ENCODE assay signal across 9 cellular contexts in genomic region chr20:63706027-63706695, GRCh38. TPM values are rescaled to one million over a fixed set of nuclear protein-coding genes. Genes with fewer than 3 reads are reported as not detected.
DNase-seq lines count a peak whose midpoint lies in the region; ATAC-seq and TF ChIP-seq lines count a peak whose summit lies in the region.
"Had no signal": no experiment of that assay in that cellular context is flagged by ENCODE, and none has a peak within 500 bp of the region (broad histone marks: within the 10 kb centered on the region; RNA-seq: fewer than 3 reads in every experiment).

No MANE protein-coding gene starts in this region.

- H3K4me3 Mint-ChIP-seq in activated naive CD8-positive, alpha-beta T cell treated with anti-CD3 and anti-CD28 coated beads, Interleukin-2, amount 50 U/mL, for 24 hours, result peak overlapping the region; percentile 89

- H3K9me3 ChIP-seq in lower lobe of right lung, result no peaks in the 10 kb centered on the region
- no peaks in the 10 kb centered on the region for H3K9me3 ChIP-seq in upper lobe of left lung
- H3K9me3 ChIP-seq: neutrophil had no signal

- no peaks in the 10 kb centered on the region for H3K27me3 ChIP-seq in lower lobe of right lung (ENCODE audit: low read depth)
- no peaks in the 10 kb centered on the region for H3K27me3 ChIP-seq in upper lobe of left lung
- H3K27me3 ChIP-seq: neutrophil had no signal

- H3K9me3 Mint-ChIP-seq in activated naive CD8-positive, alpha-beta T cell treated with anti-CD3 and anti-CD28 coated beads, Interleukin-2, amount 50 U/mL, for 24 hours, result no peaks in the 10 kb centered on the region

- H3K27me3 Mint-ChIP-seq in activated naive CD8-positive, alpha-beta T cell treated with anti-CD3 and anti-CD28 coated beads, Interleukin-2, amount 50 U/mL, for 24 hours, result no peaks in the 10 kb centered on the region

- no peak for TF ChIP-seq EP300 in upper lobe of left lung (IDR thresholded peaks at IDR 0.05)

- intact Hi-C loops in Right ventricle myocardium inferior (cut with DNase I), result no loop called here
- intact Hi-C loops in Right ventricle myocardium superior (cut with DNase I), result no loop called here
- intact Hi-C loops in lower lobe of right lung (cut with DNase I), result no loop called here

- peak; percentile 58 for DNase-seq in Right ventricle myocardium inferior (ENCODE audit: missing footprints)
- DNase-seq in Right ventricle myocardium superior, result no peak
- no peak for DNase-seq in activated naive CD8-positive, alpha-beta T cell treated with anti-CD3 and anti-CD28 coated beads, Interleukin-2, amount 50 U/mL, for 24 hours
- no peak for DNase-seq in lower lobe of right lung
- DNase-seq in upper lobe of left lung, result no peak

- H3K36me3 ChIP-seq in lower lobe of right lung (peaks cover 51% of the 10 kb centered on the region), upper lobe of left lung (peaks cover 20 to 51% (median 39%) of the 10 kb centered on the region in 4 donors)

- H3K27ac ChIP-seq in lower lobe of right lung (peak overlapping the region; percentile 95), upper lobe of left lung (peak overlapping the region; percentile 89 to 93 (median 92))

- no peak for TF ChIP-seq CTCF in lower lobe of right lung (IDR thresholded peaks at IDR 0.05)
- TF ChIP-seq CTCF in upper lobe of left lung (IDR thresholded peaks at IDR 0.05), result no peak

- TF ChIP-seq POLR2A in upper lobe of left lung (IDR thresholded peaks at IDR 0.05), result no peak

- H3K4me1 Mint-ChIP-seq in activated naive CD8-positive, alpha-beta T cell treated with anti-CD3 and anti-CD28 coated beads, Interleukin-2, amount 50 U/mL, for 24 hours, result peaks cover 36% of the 10 kb centered on the region

- ATAC-seq in Right ventricle myocardium inferior (no peak), Right ventricle myocardium superior (ENCODE audit: poor library complexity) (no peak), lower lobe of right lung (no peak), upper lobe of left lung (ENCODE audit: low FRiP score in 2 of 2) (no peak), GM21737 (IDR thresholded peaks at IDR 0.05; ENCODE audit: unreplicated experiment) (no peak), GM21576 (IDR thresholded peaks at IDR 0.05; ENCODE audit: unreplicated experiment) (no peak), GM18502 (IDR thresholded peaks at IDR 0.05; ENCODE audit: poor library complexity, unreplicated experiment) (no peak)
- no peak for ATAC-seq in activated naive CD8-positive, alpha-beta T cell treated with anti-CD3 and anti-CD28 coated beads, Interleukin-2, amount 50 U/mL, for 24 hours

- peak overlapping the region; percentile 96 for H3K4me3 ChIP-seq in lower lobe of right lung
- peak overlapping the region in 3 of 4 donors; percentile 79 to 98 (median 96) for H3K4me3 ChIP-seq in upper lobe of left lung

- peaks cover 32% of the 10 kb centered on the region for H3K4me1 ChIP-seq in lower lobe of right lung
- peaks cover 24 to 33% (median 26%) of the 10 kb centered on the region in 4 donors for H3K4me1 ChIP-seq in upper lobe of left lung

- peak overlapping the region; percentile 85 for H3K27ac Mint-ChIP-seq in activated naive CD8-positive, alpha-beta T cell treated with anti-CD3 and anti-CD28 coated beads, Interleukin-2, amount 50 U/mL, for 24 hours

- WGBS in upper lobe of left lung, 2 donors, result 78 to 84% methylated on average over 8 to 12 of the region's 12 CpGs

- H3K36me3 Mint-ChIP-seq in activated naive CD8-positive, alpha-beta T cell treated with anti-CD3 and anti-CD28 coated beads, Interleukin-2, amount 50 U/mL, for 24 hours (ENCODE audit: low read depth), result peaks cover 28% of the 10 kb centered on the region

RNA-seq across cellular contexts. Expression of gene ARFRP1, which starts 1.6 kb away (rescaled TPM):
- total RNA-seq in Right ventricle myocardium inferior (34.2 TPM), Right ventricle myocardium superior (32.2 TPM), lower lobe of right lung (44.3 TPM), upper lobe of left lung (10 to 100 TPM; 26.8 to 56.4 (median 46.3) TPM)

RNA-seq across cellular contexts. Expression of gene ZGPAT, which starts 1.7 kb away (rescaled TPM):
- total RNA-seq in Right ventricle myocardium inferior (15.1 TPM), Right ventricle myocardium superior (16.0 TPM), lower lobe of right lung (27.2 TPM), upper lobe of left lung (10 to 100 TPM; 24.8 to 70.2 (median 36.8) TPM)

RNA-seq across cellular contexts. Expression of gene TNFRSF6B, which starts 9.7 kb away (rescaled TPM):
- total RNA-seq in Right ventricle myocardium inferior (1.0 TPM), Right ventricle myocardium superior (0.32 TPM), lower lobe of right lung (5.3 TPM), upper lobe of left lung (10 to 100 TPM; 13.8 to 34.8 (median 16.9) TPM)

RNA-seq across cellular contexts. Expression of gene LIME1, which starts 30.3 kb away (rescaled TPM):
- total RNA-seq in Right ventricle myocardium inferior, result 1.6 TPM
- 1.6 TPM for total RNA-seq in Right ventricle myocardium superior
- total RNA-seq in lower lobe of right lung, result 8.7 TPM
- 10 to 100 TPM; 12.4 to 51.3 (median 15.3) TPM for total RNA-seq in upper lobe of left lung

RNA-seq across cellular contexts. Expression of gene SLC2A4RG, which starts 33.4 kb away (rescaled TPM):
- total RNA-seq in Right ventricle myocardium inferior, result 97.4 TPM
- 95.0 TPM for total RNA-seq in Right ventricle myocardium superior
- total RNA-seq in lower lobe of right lung, result 50.5 TPM
- 100 to 1,000 TPM in 1 of 6 donors, 10 to 100 TPM in 5; 28.8 to 106 (median 71.9) TPM for total RNA-seq in upper lobe of left lung
